Comparison of ENCODE assay signal across 1 cellular context in the genomic region with DNA sequence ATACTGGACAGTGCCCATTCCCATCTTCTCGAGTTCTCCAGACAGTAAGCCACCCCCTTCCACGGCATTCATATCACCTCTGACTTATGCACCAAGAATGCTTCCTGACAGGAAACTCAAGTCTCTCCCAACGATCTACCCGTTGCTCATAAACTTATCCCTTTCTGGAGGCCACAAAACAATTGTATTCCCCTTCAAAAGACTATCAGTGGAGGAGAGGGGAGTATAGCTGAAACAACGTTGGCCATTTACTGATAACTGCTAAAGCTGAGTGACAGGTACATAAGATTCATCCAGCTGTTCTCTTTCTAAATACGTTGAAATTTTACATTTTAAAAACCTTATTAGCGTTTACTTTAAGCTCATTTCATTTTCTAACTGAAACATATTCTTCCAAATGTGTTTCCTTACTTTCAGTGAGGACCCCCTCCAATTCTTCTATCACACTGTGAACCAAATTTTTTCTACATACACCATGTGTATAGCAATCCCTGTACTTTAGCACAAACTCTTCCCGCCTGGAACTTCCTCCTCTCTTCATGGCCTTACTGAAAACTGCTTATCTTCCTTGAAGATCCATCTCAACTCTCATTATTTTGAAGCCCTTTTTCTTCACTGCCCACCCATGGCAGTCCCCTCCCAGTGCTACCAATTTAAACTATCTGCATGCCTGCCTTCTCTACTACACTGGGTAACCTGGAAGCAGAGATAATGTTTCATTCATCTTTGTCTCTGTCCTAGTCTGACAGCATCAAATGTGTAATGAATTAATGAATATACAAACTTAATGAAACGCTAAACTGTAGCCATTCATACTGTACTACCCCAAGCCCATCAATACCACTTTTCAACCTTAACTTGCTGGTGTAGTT.
TF ChIP-seq lines count a peak whose summit lies in the region.

No MANE protein-coding gene starts in this region.

TF ChIP-seq in GM23338, 12 proteins besides CTCF, POLR2A, EP300 and RAD21 (continued from another document):
- TF ChIP-seq, protein P1, sequence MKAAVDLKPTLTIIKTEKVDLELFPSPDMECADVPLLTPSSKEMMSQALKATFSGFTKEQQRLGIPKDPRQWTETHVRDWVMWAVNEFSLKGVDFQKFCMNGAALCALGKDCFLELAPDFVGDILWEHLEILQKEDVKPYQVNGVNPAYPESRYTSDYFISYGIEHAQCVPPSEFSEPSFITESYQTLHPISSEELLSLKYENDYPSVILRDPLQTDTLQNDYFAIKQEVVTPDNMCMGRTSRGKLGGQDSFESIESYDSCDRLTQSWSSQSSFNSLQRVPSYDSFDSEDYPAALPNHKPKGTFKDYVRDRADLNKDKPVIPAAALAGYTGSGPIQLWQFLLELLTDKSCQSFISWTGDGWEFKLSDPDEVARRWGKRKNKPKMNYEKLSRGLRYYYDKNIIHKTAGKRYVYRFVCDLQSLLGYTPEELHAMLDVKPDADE (IDR thresholded peaks at IDR 0.05): no peak
- no peak for TF ChIP-seq NANOG (IDR thresholded peaks at IDR 0.05; ENCODE audit: borderline replicate concordance)
- TF ChIP-seq, protein P2, sequence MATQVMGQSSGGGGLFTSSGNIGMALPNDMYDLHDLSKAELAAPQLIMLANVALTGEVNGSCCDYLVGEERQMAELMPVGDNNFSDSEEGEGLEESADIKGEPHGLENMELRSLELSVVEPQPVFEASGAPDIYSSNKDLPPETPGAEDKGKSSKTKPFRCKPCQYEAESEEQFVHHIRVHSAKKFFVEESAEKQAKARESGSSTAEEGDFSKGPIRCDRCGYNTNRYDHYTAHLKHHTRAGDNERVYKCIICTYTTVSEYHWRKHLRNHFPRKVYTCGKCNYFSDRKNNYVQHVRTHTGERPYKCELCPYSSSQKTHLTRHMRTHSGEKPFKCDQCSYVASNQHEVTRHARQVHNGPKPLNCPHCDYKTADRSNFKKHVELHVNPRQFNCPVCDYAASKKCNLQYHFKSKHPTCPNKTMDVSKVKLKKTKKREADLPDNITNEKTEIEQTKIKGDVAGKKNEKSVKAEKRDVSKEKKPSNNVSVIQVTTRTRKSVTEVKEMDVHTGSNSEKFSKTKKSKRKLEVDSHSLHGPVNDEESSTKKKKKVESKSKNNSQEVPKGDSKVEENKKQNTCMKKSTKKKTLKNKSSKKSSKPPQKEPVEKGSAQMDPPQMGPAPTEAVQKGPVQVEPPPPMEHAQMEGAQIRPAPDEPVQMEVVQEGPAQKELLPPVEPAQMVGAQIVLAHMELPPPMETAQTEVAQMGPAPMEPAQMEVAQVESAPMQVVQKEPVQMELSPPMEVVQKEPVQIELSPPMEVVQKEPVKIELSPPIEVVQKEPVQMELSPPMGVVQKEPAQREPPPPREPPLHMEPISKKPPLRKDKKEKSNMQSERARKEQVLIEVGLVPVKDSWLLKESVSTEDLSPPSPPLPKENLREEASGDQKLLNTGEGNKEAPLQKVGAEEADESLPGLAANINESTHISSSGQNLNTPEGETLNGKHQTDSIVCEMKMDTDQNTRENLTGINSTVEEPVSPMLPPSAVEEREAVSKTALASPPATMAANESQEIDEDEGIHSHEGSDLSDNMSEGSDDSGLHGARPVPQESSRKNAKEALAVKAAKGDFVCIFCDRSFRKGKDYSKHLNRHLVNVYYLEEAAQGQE (IDR thresholded peaks at IDR 0.05; ENCODE audit: unreplicated experiment): no peak
- TF ChIP-seq EZH2phosphoT487 (IDR thresholded peaks at IDR 0.05; ENCODE audit: unreplicated experiment): no peak
- TF ChIP-seq JUNB (IDR thresholded peaks at IDR 0.05; ENCODE audit: unreplicated experiment): no peak
TF ChIP-seq in GM23338: peak in this region for 0.
